Comparison of ENCODE assay signal across 31 cellular contexts in genomic region chr12:29799591-29799990, GRCh38. TPM values are rescaled to one million over a fixed set of nuclear protein-coding genes. Genes with fewer than 3 reads are reported as not detected.
"Had no signal": no experiment of that assay in that cellular context is flagged by ENCODE, and none has a peak within 500 bp of the region (broad histone marks: within the 10 kb centered on the region; RNA-seq: fewer than 3 reads in every experiment).

No MANE protein-coding gene starts in this region.

- H3K4me3 ChIP-seq: ascending aorta, colonic mucosa, esophagus squamous epithelium, heart left ventricle, right lobe of liver, skin epidermis, thoracic aorta, uterus had no signal

- H3K4me3 Mint-ChIP-seq: activated naive CD8-positive, alpha-beta T cell treated with anti-CD3 and anti-CD28 coated beads for 36 hours; immature natural killer cell; natural killer cell; stimulated activated effector memory CD8-positive, alpha-beta T cell treated with anti-CD3 and anti-CD28 coated beads, Interleukin-12 subunit alpha, Interleukin-12 subunit beta, amount 100 ng/mL, for 72 hours; stimulated activated naive CD8-positive, alpha-beta T cell treated with anti-CD3 and anti-CD28 coated beads, Interleukin-15, Interleukin-2, amounts not matched to agents 100 ng/mL and 50 ng/mL, for 24 hours had no signal

- DNase-seq: activated CD4-positive, alpha-beta T cell treated with anti-CD3 and anti-CD28 coated beads for 48 hours; activated CD4-positive, alpha-beta T cell treated with anti-CD3 and anti-CD28 coated beads, Interleukin-2, amount 50 U/mL, for 48 hours; activated CD8-positive, alpha-beta memory T cell treated with anti-CD3 and anti-CD28 coated beads for 24 hours; activated effector memory CD4-positive, alpha-beta T cell treated with Interleukin-2 at 50 U/mL for 16 hours; activated naive CD4-positive, alpha-beta T cell treated with Interleukin-2 at 50 U/mL for 16 hours; activated naive CD8-positive, alpha-beta T cell treated with anti-CD3 and anti-CD28 coated beads for 36 hours; colonic mucosa; effector CD8-positive, alpha-beta T cell; esophagus squamous epithelium; foreskin fibroblast; heart left ventricle; hypothalamus; immature natural killer cell; midbrain; natural killer cell; right lobe of liver; stimulated activated CD4-positive, alpha-beta T cell treated with anti-CD3 and anti-CD28 coated beads, Interleukin-12 subunit alpha, Interleukin-12 subunit beta, amount 100 ng/mL, for 4 hours; stimulated activated CD4-positive, alpha-beta T cell treated with anti-CD3 and anti-CD28 coated beads, Interleukin-4, amount 100 ng/mL, for 24 hours; T1000; trophoblast cell; uterus; WERI-Rb-1 had no signal

- H3K4me1 ChIP-seq: colonic mucosa, right lobe of liver, uterus had no signal

- H3K27ac ChIP-seq: ascending aorta, colonic mucosa, epithelial cell of prostate, esophagus squamous epithelium, heart left ventricle, neutrophil, right lobe of liver, skin epidermis, thoracic aorta, uterus, WERI-Rb-1 had no signal

- H3K36me3 Mint-ChIP-seq: activated naive CD8-positive, alpha-beta T cell treated with anti-CD3 and anti-CD28 coated beads for 36 hours; natural killer cell; stimulated activated effector memory CD8-positive, alpha-beta T cell treated with anti-CD3 and anti-CD28 coated beads, Interleukin-12 subunit alpha, Interleukin-12 subunit beta, amount 100 ng/mL, for 72 hours had no signal

- H3K4me1 Mint-ChIP-seq: activated naive CD8-positive, alpha-beta T cell treated with anti-CD3 and anti-CD28 coated beads for 36 hours; immature natural killer cell; natural killer cell; stimulated activated effector memory CD8-positive, alpha-beta T cell treated with anti-CD3 and anti-CD28 coated beads, Interleukin-12 subunit alpha, Interleukin-12 subunit beta, amount 100 ng/mL, for 72 hours had no signal

- H3K9me3 ChIP-seq: ascending aorta, colonic mucosa, esophagus squamous epithelium, heart left ventricle, neutrophil, thoracic aorta, uterus had no signal

- H3K27me3 Mint-ChIP-seq: progenitor cell of endocrine pancreas had no signal

- H3K36me3 ChIP-seq: ascending aorta, colonic mucosa, esophagus squamous epithelium, heart left ventricle, neutrophil, right lobe of liver, thoracic aorta, uterus, WERI-Rb-1 had no signal

- H3K27me3 ChIP-seq: ascending aorta, colonic mucosa, heart left ventricle, right lobe of liver, uterus had no signal

- ATAC-seq: activated CD4-positive, CD25-positive, alpha-beta regulatory T cell treated with anti-CD3 and anti-CD28 coated beads, Interleukin-2, amount 50 U/mL, for 24 hours; heart left ventricle; natural killer cell; right lobe of liver; stimulated activated effector memory CD8-positive, alpha-beta T cell treated with anti-CD3 and anti-CD28 coated beads, Interleukin-12 subunit alpha, Interleukin-12 subunit beta, amount 100 ng/mL, for 72 hours had no signal

- H3K27ac Mint-ChIP-seq: activated naive CD8-positive, alpha-beta T cell treated with anti-CD3 and anti-CD28 coated beads for 36 hours; immature natural killer cell; natural killer cell; progenitor cell of endocrine pancreas; stimulated activated effector memory CD8-positive, alpha-beta T cell treated with anti-CD3 and anti-CD28 coated beads, Interleukin-12 subunit alpha, Interleukin-12 subunit beta, amount 100 ng/mL, for 72 hours; stimulated activated naive CD8-positive, alpha-beta T cell treated with anti-CD3 and anti-CD28 coated beads, Interleukin-15, Interleukin-2, amounts not matched to agents 100 ng/mL and 50 ng/mL, for 24 hours had no signal

RNA-seq across cellular contexts. Expression of gene TMTC1, which starts 15.8 kb away (rescaled TPM):
- total RNA-seq: activated naive CD8-positive, alpha-beta T cell treated with anti-CD3 and anti-CD28 coated beads for 36 hours had no signal
